ENCODE assay signal across 24 cellular contexts in the genomic region with DNA sequence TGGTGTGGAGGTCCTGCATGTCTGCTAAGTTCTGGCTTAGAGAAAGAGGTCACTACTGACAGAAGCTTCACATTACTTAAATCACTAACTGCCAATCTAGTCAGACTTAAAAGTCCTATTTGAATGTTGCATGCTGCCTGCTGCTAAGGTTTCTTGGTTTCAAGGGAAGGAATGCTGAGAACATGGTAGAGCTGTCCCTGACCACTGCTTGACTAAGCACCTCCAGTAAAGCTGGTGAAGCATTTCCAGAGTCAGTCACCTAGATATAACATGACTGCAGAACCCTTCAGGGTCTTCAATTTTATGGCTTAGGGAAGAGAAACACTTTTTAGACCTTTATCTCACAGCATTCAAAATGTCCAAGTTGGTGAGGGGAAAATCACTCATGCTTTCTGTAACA.
"Had no signal": no experiment of that assay in that cellular context is flagged by ENCODE, and none has a peak within 500 bp of the region (broad histone marks: within the 10 kb centered on the region; RNA-seq: fewer than 3 reads in every experiment).

No MANE protein-coding gene starts in this region.

- H3K4me3 ChIP-seq: Peyer's patch, SJCRH30 had no signal

- DNase-seq: activated CD4-positive, alpha-beta memory T cell treated with anti-CD3 and anti-CD28 coated beads, Interleukin-2, amount 10 ng/mL, durations not matched to agents 7 days and 5 days; activated CD4-positive, alpha-beta T cell treated with anti-CD3 and anti-CD28 coated beads for 36 hours; activated CD4-positive, alpha-beta T cell treated with anti-CD3 and anti-CD28 coated beads, Interleukin-2, amount 50 U/mL, for 1 hour; activated gamma-delta T cell treated with Interleukin-2 at 50 U/mL for 16 hours; activated naive CD4-positive, alpha-beta T cell treated with anti-CD3 and anti-CD28 coated beads, Interleukin-2, amount 10 ng/mL, durations not matched to agents 7 days and 5 days; activated naive CD8-positive, alpha-beta T cell treated with anti-CD3 and anti-CD28 coated beads for 36 hours; activated T-cell treated with anti-CD3 and anti-CD28 coated beads for 4 hours; activated T-cell treated with anti-CD3 and anti-CD28 coated beads, Interleukin-2, amount 50 U/mL, for 72 hours; MM.1S; NCI-H1105; NCI-H1436; NCI-H1694 treated with DMSO at 0.1 percent for 48 hours; NCI-H2029 treated with DMSO at 0.1 percent for 48 hours; NCI-H345; NCI-H510A; NCI-H526 treated with DMSO at 0.1 percent for 48 hours; NK-92 treated with Interleukin-12 subunit alpha and Interleukin-12 subunit beta, amount 100 ng/mL, for 24 hours; Peyer's patch; Right ventricle myocardium superior; SJCRH30; SK-N-SH; T-helper 1 cell had no signal

- ATAC-seq: activated CD4-positive, alpha-beta T cell treated with anti-CD3 and anti-CD28 coated beads for 36 hours; activated T-cell treated with anti-CD3 and anti-CD28 coated beads, Interleukin-2, amount 50 U/mL, for 72 hours had no signal

- H3K9me3 ChIP-seq: Peyer's patch, SJCRH30, SK-N-SH had no signal

- H3K27me3 ChIP-seq: Peyer's patch, SJCRH30 had no signal

- H3K4me1 ChIP-seq: Peyer's patch, SJCRH30 had no signal

- H3K27ac ChIP-seq: Peyer's patch, RWPE1, SJCRH30, VCaP had no signal

- H3K36me3 ChIP-seq: Peyer's patch, SJCRH30 had no signal
